In the genomic region with DNA sequence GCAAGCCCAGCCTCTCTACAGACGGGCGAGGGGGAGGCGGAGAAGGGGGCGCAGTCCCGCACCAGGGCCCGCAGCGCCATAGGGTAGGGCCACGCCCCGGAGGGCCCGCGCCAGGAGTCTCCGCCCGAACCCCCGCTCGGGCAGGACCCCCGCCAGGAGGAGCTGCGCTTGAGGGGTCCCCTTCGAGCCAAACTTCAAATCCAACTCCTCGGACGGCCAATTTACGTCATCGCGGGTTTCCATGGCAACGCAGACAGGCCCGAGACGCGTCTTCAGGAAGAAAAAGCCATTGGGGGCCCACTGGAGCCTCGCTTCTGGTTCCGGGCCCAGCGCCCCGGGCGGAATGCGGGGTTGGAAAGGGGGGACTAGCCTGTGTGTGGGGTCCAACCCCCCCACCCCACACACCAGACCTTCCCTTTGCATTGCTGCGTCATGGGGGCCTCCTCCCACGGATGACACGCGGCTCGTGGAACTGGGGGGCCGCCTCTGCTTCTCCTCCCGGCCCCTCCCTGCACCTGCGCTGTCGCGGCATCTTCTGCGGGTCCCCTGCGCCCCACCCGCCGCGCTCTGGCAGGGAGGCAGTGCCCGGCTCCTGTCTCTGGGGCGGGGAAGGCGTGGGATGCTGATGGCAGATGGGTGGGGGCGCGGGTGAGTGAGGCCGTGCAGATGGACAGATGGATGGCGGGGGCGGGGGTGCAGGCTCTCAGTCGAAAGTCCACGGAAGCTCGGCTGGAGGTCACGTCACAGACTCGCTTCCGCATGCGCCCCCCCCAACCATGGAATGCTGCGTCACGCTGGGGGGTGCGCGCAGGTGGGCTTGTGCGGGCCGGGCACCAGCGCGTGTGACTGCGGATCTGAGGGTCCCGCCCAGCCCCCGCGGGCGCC, we compare ENCODE assay signal across 1 cellular context.
TF ChIP-seq lines count a peak whose summit lies in the region.

No MANE protein-coding gene starts in this region.

TF ChIP-seq in H1, 55 proteins besides CTCF, POLR2A, EP300 and RAD21:
- TF ChIP-seq EZH2 (IDR thresholded peaks at IDR 0.05; ENCODE audit: low read depth, low read length, severe bottlenecking), result peak; percentile 30
- no peak for TF ChIP-seq BACH1 (IDR thresholded peaks at IDR 0.05; ENCODE audit: low read length)
- peak; percentile 20; the same call in 1 of the 2 replicates for TF ChIP-seq TEAD4 (IDR thresholded peaks at IDR 0.05; ENCODE audit: low read depth, low read length)
- TF ChIP-seq SIN3A (conservative IDR thresholded peaks at IDR 0.05 in 1 of 2, IDR thresholded peaks at IDR 0.05 in 1 of 2; ENCODE audit: low read depth in 1 of 2, low read length in 2 of 2), result 0 out of 4 replicates have a peak, but pooled peaks of 1 of the 2 experiments have one; percentile 39
- peak; percentile 59 for TF ChIP-seq CREB1 (IDR thresholded peaks at IDR 0.05)
TF ChIP-seq in H1: peak in this region for 4.
